Comparison of ENCODE assay signal across 31 cellular contexts in the genomic region with DNA sequence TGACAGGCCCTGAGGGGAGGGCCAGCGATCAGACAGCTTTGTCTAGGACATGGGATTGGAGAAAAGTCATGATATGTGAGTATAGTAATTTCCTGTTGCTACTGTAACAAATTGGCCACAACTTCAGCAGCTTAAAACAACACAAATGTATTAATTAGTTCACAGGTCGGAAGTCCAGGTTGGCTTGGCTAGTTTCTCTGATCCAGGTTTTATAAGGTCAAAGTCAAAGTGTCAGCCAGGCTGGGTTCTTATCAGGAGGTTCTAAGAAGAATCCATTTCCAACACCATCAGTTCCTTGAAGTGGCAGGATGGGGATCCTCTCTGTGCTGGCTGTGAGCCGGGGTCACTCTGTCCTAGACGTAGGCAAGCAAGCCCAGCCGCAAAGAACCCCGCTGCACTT.
"Had no signal": no experiment of that assay in that cellular context is flagged by ENCODE, and none has a peak within 500 bp of the region (broad histone marks: within the 10 kb centered on the region; RNA-seq: fewer than 3 reads in every experiment).

No MANE protein-coding gene starts in this region.

- H3K9me3 ChIP-seq: esophagus muscularis mucosa, gastrocnemius medialis had no signal

- H3K36me3 ChIP-seq: brain microvascular endothelial cell, esophagus muscularis mucosa, gastrocnemius medialis, WERI-Rb-1 had no signal

- H3K27ac ChIP-seq: brain microvascular endothelial cell, esophagus muscularis mucosa, foreskin keratinocyte, gastrocnemius medialis, WERI-Rb-1 had no signal

- H3K36me3 Mint-ChIP-seq: activated naive CD8-positive, alpha-beta T cell had no signal

- H3K4me3 ChIP-seq: esophagus muscularis mucosa, gastrocnemius medialis had no signal

- H3K27me3 ChIP-seq: brain microvascular endothelial cell had no signal

- ATAC-seq: activated CD4-positive, CD25-positive, alpha-beta regulatory T cell treated with anti-CD3 and anti-CD28 coated beads, Interleukin-2, amount 50 U/mL, for 24 hours; activated CD8-positive, alpha-beta T cell treated with anti-CD3 and anti-CD28 coated beads for 36 hours; activated T-cell treated with anti-CD3 and anti-CD28 coated beads, Interleukin-2, amount 50 U/mL, for 4 hours; activated T-helper 17 cell treated with anti-CD3 and anti-CD28 coated beads, Interleukin-2, amount 50 U/mL, for 72 hours; effector memory CD8-positive, alpha-beta T cell; foreskin keratinocyte; gastrocnemius medialis; T-helper 17 cell had no signal

- H3K9me3 Mint-ChIP-seq: activated B cell treated with CpG ODN at 0.5 μM for 24 hours; activated CD8-positive, alpha-beta T cell treated with anti-CD3 and anti-CD28 coated beads for 36 hours; activated T-cell treated with anti-CD3 and anti-CD28 coated beads, Interleukin-2, amount 50 U/mL, for 4 hours; activated T-helper 17 cell treated with anti-CD3 and anti-CD28 coated beads, Interleukin-2, amount 50 U/mL, for 72 hours; effector memory CD8-positive, alpha-beta T cell; T-helper 2 cell treated with Interferon-gamma antibody and Interleukin-4, amounts not matched to agents 5 μg/mL and 100 μg/mL, for 36 hours had no signal

- H3K4me1 Mint-ChIP-seq: activated T-helper 17 cell treated with anti-CD3 and anti-CD28 coated beads, Interleukin-2, amount 50 U/mL, for 72 hours had no signal

- H3K4me1 ChIP-seq: esophagus muscularis mucosa, foreskin keratinocyte, gastrocnemius medialis had no signal

- H3K4me3 Mint-ChIP-seq: activated B cell treated with CpG ODN at 0.5 μM for 24 hours; activated CD8-positive, alpha-beta T cell treated with anti-CD3 and anti-CD28 coated beads for 36 hours; activated naive CD8-positive, alpha-beta T cell; activated T-cell treated with anti-CD3 and anti-CD28 coated beads, Interleukin-2, amount 50 U/mL, for 4 hours; activated T-helper 17 cell treated with anti-CD3 and anti-CD28 coated beads, Interleukin-2, amount 50 U/mL, for 72 hours; effector memory CD8-positive, alpha-beta T cell; T-helper 17 cell; T-helper 2 cell treated with Interferon-gamma antibody and Interleukin-4, amounts not matched to agents 5 μg/mL and 100 μg/mL, for 36 hours had no signal

- DNase-seq: activated B cell treated with CpG ODN at 0.5 μM for 24 hours; activated CD4-positive, alpha-beta T cell treated with anti-CD3 and anti-CD28 coated beads for 48 hours; activated CD4-positive, alpha-beta T cell treated with anti-CD3 and anti-CD28 coated beads, Interleukin-2, amount 50 U/mL, for 1 hour; activated CD4-positive, alpha-beta T cell treated with anti-CD3 and anti-CD28 coated beads, Interleukin-2, amount 50 U/mL, for 48 hours; activated CD8-positive, alpha-beta memory T cell treated with anti-CD3 and anti-CD28 coated beads for 24 hours; activated CD8-positive, alpha-beta T cell treated with anti-CD3 and anti-CD28 coated beads for 36 hours; activated effector memory CD4-positive, alpha-beta T cell treated with Interleukin-2 at 50 U/mL for 16 hours; activated gamma-delta T cell treated with Interleukin-2 at 50 U/mL for 16 hours; activated naive CD4-positive, alpha-beta T cell treated with anti-CD3 and anti-CD28 coated beads, Interleukin-2, amount 50 U/mL, for 16 hours; activated naive CD4-positive, alpha-beta T cell treated with Interleukin-2 at 50 U/mL for 16 hours; activated T-cell treated with anti-CD3 and anti-CD28 coated beads, Interleukin-2, amount 50 U/mL, for 4 hours; amniotic stem cell; anterior cingulate cortex; brain microvascular endothelial cell; cortex of kidney; dermis blood vessel endothelial cell; effector CD4-positive, alpha-beta T cell; effector memory CD8-positive, alpha-beta T cell; erythroblast; foreskin keratinocyte; gastrocnemius medialis; glutamatergic neuron; T-helper 1 cell; T-helper 17 cell; T1000; WERI-Rb-1 had no signal

- H3K27ac Mint-ChIP-seq: activated B cell treated with CpG ODN at 0.5 μM for 24 hours; activated CD8-positive, alpha-beta T cell treated with anti-CD3 and anti-CD28 coated beads for 36 hours; activated naive CD8-positive, alpha-beta T cell; activated T-helper 17 cell treated with anti-CD3 and anti-CD28 coated beads, Interleukin-2, amount 50 U/mL, for 72 hours; effector memory CD8-positive, alpha-beta T cell; T-helper 17 cell; T-helper 2 cell treated with Interferon-gamma antibody and Interleukin-4, amounts not matched to agents 5 μg/mL and 100 μg/mL, for 36 hours had no signal
